ENCODE assay signal across 30 cellular contexts in genomic region chr12:30399859-30400258, GRCh38.
"Had no signal": no experiment of that assay in that cellular context is flagged by ENCODE, and none has a peak within 500 bp of the region (broad histone marks: within the 10 kb centered on the region; RNA-seq: fewer than 3 reads in every experiment).

No MANE protein-coding gene starts in this region.

- H3K79me2 ChIP-seq: hepatocyte had no signal

- DNase-seq: colonic mucosa; cortex of kidney; dermis blood vessel endothelial cell; dorsolateral prefrontal cortex; effector CD4-positive, alpha-beta T cell; effector CD8-positive, alpha-beta T cell; effector memory CD4-positive, alpha-beta T cell; effector memory CD8-positive, alpha-beta T cell; endodermal cell; erythroblast; esophagus squamous epithelium; foreskin fibroblast; foreskin keratinocyte; foreskin melanocyte; gastrocnemius medialis; glutamatergic neuron; head of caudate nucleus; heart left ventricle; heart right ventricle had no signal

- H3K9me3 ChIP-seq: colonic mucosa, esophagus squamous epithelium, gastrocnemius medialis had no signal

- H3K4me3 Mint-ChIP-seq: dendritic cell treated with granulocyte-macrophage colony-stimulating factor and Interleukin-4, amounts not matched to agents 40 ng/mL and 50 ng/mL, for 4 days; effector memory CD8-positive, alpha-beta T cell; endodermal cell had no signal

- H3K4me2 ChIP-seq: hepatocyte had no signal

- FAIRE-seq: colon, endometrium, endothelial cell of umbilical vein, frontal cortex had no signal

- H3K27me3 Mint-ChIP-seq: dendritic cell treated with granulocyte-macrophage colony-stimulating factor and Interleukin-4, amounts not matched to agents 40 ng/mL and 50 ng/mL, for 4 days; effector memory CD8-positive, alpha-beta T cell had no signal

- H3K4me3 ChIP-seq: colonic mucosa, coronary artery, dorsolateral prefrontal cortex, esophagus muscularis mucosa, esophagus squamous epithelium, gastrocnemius medialis, gastroesophageal sphincter, heart left ventricle, heart right ventricle, hepatocyte had no signal

- H2AFZ ChIP-seq: hepatocyte had no signal

- H3K36me3 ChIP-seq: colonic mucosa, esophagus muscularis mucosa, esophagus squamous epithelium, gastrocnemius medialis, gastroesophageal sphincter, heart left ventricle, heart right ventricle had no signal

- H3K27me3 ChIP-seq: colonic mucosa, dorsolateral prefrontal cortex, esophagus muscularis mucosa, esophagus squamous epithelium, foreskin keratinocyte, gastrocnemius medialis, gastroesophageal sphincter, heart left ventricle, heart right ventricle, hepatocyte had no signal

- H3K4me1 ChIP-seq: colonic mucosa, esophagus muscularis mucosa, esophagus squamous epithelium, foreskin keratinocyte, gastrocnemius medialis, gastroesophageal sphincter, heart left ventricle, heart right ventricle had no signal

- H3K4me1 Mint-ChIP-seq: endodermal cell had no signal

- H3K27ac ChIP-seq: colonic mucosa, coronary artery, dorsolateral prefrontal cortex, epithelial cell of prostate, esophagus muscularis mucosa, esophagus squamous epithelium, foreskin keratinocyte, gastrocnemius medialis, gastroesophageal sphincter, heart left ventricle, heart right ventricle, hepatocyte had no signal

- ATAC-seq: effector memory CD8-positive, alpha-beta T cell; esophagus mucosa; foreskin keratinocyte; gastrocnemius medialis; gastroesophageal sphincter; heart left ventricle; heart right ventricle had no signal

- H3K27ac Mint-ChIP-seq: dendritic cell treated with granulocyte-macrophage colony-stimulating factor and Interleukin-4, amounts not matched to agents 40 ng/mL and 50 ng/mL, for 4 days; effector memory CD8-positive, alpha-beta T cell; endodermal cell had no signal
